Comparison of ENCODE assay signal across 13 cellular contexts in the genomic region with DNA sequence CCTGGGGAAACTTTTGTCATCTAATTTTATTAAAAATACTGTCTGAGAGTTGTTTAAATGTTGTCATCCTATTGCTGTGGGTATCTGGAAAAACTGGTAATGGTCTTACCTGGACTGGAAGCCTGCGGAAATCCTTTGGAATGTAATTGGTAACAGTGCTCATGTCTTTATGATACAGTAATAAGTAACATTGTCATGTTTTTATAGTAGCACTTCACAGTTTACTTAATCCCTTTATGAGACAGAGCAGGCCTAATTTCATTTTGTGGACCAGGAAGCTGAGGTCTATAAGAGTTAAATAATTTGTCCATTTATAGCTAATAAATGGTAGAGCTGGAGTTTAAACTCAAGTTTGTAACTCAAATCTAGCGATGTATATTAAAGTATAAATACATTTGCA.
A peak's percentile ranks its signal among the peaks of the same experiment; 100 is the strongest.
DNase-seq lines count a peak whose midpoint lies in the region; ATAC-seq and TF ChIP-seq lines count a peak whose summit lies in the region.
"Had no signal": no experiment of that assay in that cellular context is flagged by ENCODE, and none has a peak within 500 bp of the region (broad histone marks: within the 10 kb centered on the region; RNA-seq: fewer than 3 reads in every experiment).

No MANE protein-coding gene starts in this region.

- H3K4me3 ChIP-seq in gastrocnemius medialis, result peak overlapping the region in 1 of 4 donors; percentile 42
- H3K4me3 ChIP-seq: A549, HAP-1 had no signal

- no peak for ATAC-seq in gastrocnemius medialis
- no peak for ATAC-seq in GM19397 (IDR thresholded peaks at IDR 0.05; ENCODE audit: unreplicated experiment)
- ATAC-seq: A549 had no signal

- H3K27me3 ChIP-seq in gastrocnemius medialis, result no peaks in the 10 kb centered on the region

- H3K36me3 ChIP-seq in gastrocnemius medialis, result no peaks in the 10 kb centered on the region
- H3K36me3 ChIP-seq: HAP-1 had no signal

- no peak for TF ChIP-seq POLR2A in gastrocnemius medialis (IDR thresholded peaks at IDR 0.05)

- peaks cover 21% of the 10 kb centered on the region for H3K4me1 Mint-ChIP-seq in mesothelial cell of epicardium
- H3K4me1 Mint-ChIP-seq: CD14-positive monocyte; CD8-positive, alpha-beta memory T cell had no signal

- no peaks in the 10 kb centered on the region for H3K9me3 ChIP-seq in gastrocnemius medialis
- H3K9me3 ChIP-seq: A549, Caco-2 had no signal

- H3K27me3 Mint-ChIP-seq in mesothelial cell of epicardium (ENCODE audit: low read depth), result no peaks in the 10 kb centered on the region

- H3K9me3 Mint-ChIP-seq in mesothelial cell of epicardium, result peaks cover 22% of the 10 kb centered on the region
- H3K9me3 Mint-ChIP-seq: CD8-positive, alpha-beta memory T cell had no signal

- intact Hi-C loops in gastrocnemius medialis (cut with DNase I; ENCODE audit: low total_unique reads), result loop anchor here (10.0 kb wide), 1 partner anchor 237 kb away; no protein-coding TSS in a partner anchor

- H3K36me3 Mint-ChIP-seq in mesothelial cell of epicardium, result no peaks in the 10 kb centered on the region
- H3K36me3 Mint-ChIP-seq: CD14-positive monocyte; CD8-positive, alpha-beta memory T cell had no signal

- H3K27ac Mint-ChIP-seq in mesothelial cell of epicardium, result peak overlapping the region; percentile 59
- H3K27ac Mint-ChIP-seq: CD14-positive monocyte; CD8-positive, alpha-beta memory T cell had no signal

- DNase-seq in mesothelial cell of epicardium (ENCODE audit: low spot score in 2 of 2, unreplicated experiment in 2 of 2) (no peak), gastrocnemius medialis (no peak), CD1c-positive myeloid dendritic cell (ENCODE audit: extremely low spot score) (no peak), amygdala (lab: John Stamatoyannopoulos, UW) (no peak)
- DNase-seq: Caco-2; CD8-positive, alpha-beta memory T cell; DND-41; GDM1 had no signal

- H3K4me1 ChIP-seq in gastrocnemius medialis, result peaks cover 6 to 17% of the 10 kb centered on the region in 2 donors
- H3K4me1 ChIP-seq: A549, Caco-2, HAP-1 had no signal

- in situ Hi-C loops in gastrocnemius medialis (cut with MboI; ENCODE audit: low sequenced_read_pairs in 4 of 4), result no loop called here

- H3K4me3 Mint-ChIP-seq in mesothelial cell of epicardium, result no peak overlapping the region
- H3K4me3 Mint-ChIP-seq: CD14-positive monocyte; CD8-positive, alpha-beta memory T cell had no signal

- TF ChIP-seq CTCF in VCaP (conservative IDR thresholded peaks at IDR 0.05), result no peak
- TF ChIP-seq CTCF in mesothelial cell of epicardium (IDR thresholded peaks at IDR 0.05; ENCODE audit: unreplicated experiment), result no peak
- TF ChIP-seq CTCF in gastrocnemius medialis (IDR thresholded peaks at IDR 0.05 in 4 of 5, conservative IDR thresholded peaks at IDR 0.05 in 1 of 5), result no peak

- peak overlapping the region; percentile 80 for H3K27ac ChIP-seq in VCaP
- peak overlapping the region; percentile 79 to 90 (median 80) for H3K27ac ChIP-seq in gastrocnemius medialis
- H3K27ac ChIP-seq: A549 had no signal
